In the genomic region with DNA sequence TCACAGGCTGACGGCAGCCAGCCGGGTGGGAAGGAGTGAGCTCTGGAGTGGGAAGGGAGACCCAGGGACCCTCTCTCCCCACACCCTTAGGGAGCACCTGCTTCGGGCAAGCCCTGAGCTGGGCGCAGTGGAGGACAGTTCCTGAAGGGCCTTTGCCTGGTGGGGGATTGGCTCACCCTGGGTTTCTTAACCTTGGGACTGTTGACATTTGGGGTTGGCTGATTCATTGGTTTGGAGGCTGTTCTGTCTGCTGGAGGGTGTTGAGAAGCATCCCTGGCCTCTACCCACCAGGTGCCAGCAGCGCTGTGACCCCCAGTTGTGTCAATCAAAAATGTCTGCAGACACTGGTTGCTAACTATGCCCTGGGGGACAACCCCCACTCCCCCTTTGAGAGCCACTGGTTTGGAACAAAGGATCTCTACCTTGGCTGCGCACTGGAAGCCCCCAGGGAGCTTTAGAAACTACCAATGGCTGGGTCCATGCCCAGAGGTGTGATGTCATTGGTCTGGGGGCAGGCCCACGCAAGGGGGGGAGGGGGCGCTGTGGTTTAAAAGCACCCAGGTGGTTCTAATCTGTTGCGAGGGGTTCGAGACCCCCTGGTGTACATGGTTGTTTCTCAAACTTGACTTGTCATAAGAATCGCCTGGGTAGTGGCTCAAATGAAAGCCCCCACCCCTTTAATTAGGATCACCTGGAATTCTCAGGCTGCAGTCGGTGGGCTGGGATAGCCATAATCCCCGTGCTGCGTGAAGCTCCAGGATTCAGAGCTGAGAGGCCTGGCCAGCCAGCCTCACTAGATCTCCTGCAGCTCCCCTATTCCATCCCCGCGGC, we compare ENCODE assay signal across 8 cellular contexts.
A peak's percentile ranks its signal among the peaks of the same experiment; 100 is the strongest.
DNase-seq lines count a peak whose midpoint lies in the region; ATAC-seq and TF ChIP-seq lines count a peak whose summit lies in the region.

No MANE protein-coding gene starts in this region.

- H3K36me3 ChIP-seq in neuronal stem cell (replicated peaks in 1 of 2; ENCODE audit: control insufficient read depth in 2 of 2, insufficient read depth in 2 of 2, low read length in 2 of 2): no peaks in the 10 kb centered on the region

- TF ChIP-seq CTCF in MCF 10A (IDR thresholded peaks at IDR 0.05; ENCODE audit: unreplicated experiment): no peak

- H4K8ac ChIP-seq in neuronal stem cell (ENCODE audit: low read depth, low read length): no peak overlapping the region

- WGBS in neuronal stem cell (ENCODE audit: extremely low coverage in 2 of 2, insufficient read length in 2 of 2, insufficient replicate concordance in 1 of 2), 2 donors: no CpG with 5 or more reads among the region's 16 CpGs

- no peak overlapping the region for H3K4me3 ChIP-seq in neuronal stem cell (ENCODE audit: low read length in 2 of 2)

- no peak overlapping the region for H3K27ac ChIP-seq in neuronal stem cell (replicated peaks; ENCODE audit: low read length)

- H3K9ac ChIP-seq in neuronal stem cell (ENCODE audit: low read depth, low read length, poor library complexity): no peak overlapping the region

- peaks cover 3 to 61% (median 45%) of the 10 kb centered on the region in 3 experiments for H3K27me3 ChIP-seq in neuronal stem cell (ENCODE audit: control insufficient read depth in 3 of 3, insufficient read depth in 3 of 3, low read depth in 1 of 3, low read length in 3 of 3)

- H3K18ac ChIP-seq in neuronal stem cell (ENCODE audit: low read length): no peak overlapping the region

- H4K91ac ChIP-seq in neuronal stem cell (ENCODE audit: low read depth, low read length, poor library complexity): no peak overlapping the region

- no peak overlapping the region for H2BK5ac ChIP-seq in neuronal stem cell (ENCODE audit: low read length)

- no peak overlapping the region for H3K4ac ChIP-seq in neuronal stem cell (ENCODE audit: low read length)

- CTCF ChIA-PET in MCF 10A (lab: Yijun Ruan, JAX): interaction anchor here (0.9 kb wide), 1 partner anchor 40 kb away, joined by 3 read pairs; no protein-coding TSS in a partner anchor
- CTCF ChIA-PET in HEK293T (lab: Yijun Ruan, JAX): interaction anchor here (0.7 to 2.0 kb wide), 8 partner anchors 11 to 155 kb away, joined by 3 to 10 read pairs (median 5); no protein-coding TSS in a partner anchor

- peaks cover 12% of the 10 kb centered on the region for H3K27me3 Mint-ChIP-seq in MCF 10A (ENCODE audit: insufficient read depth, unreplicated experiment)

- peaks cover 26 to 63% of the 10 kb centered on the region in 2 donors for H3K4me1 ChIP-seq in neuronal stem cell (ENCODE audit: control insufficient read depth in 2 of 2, insufficient read depth in 1 of 2, low read depth in 1 of 2, low read length in 2 of 2)

- no peak overlapping the region for H3K4me3 Mint-ChIP-seq in MCF 10A (ENCODE audit: unreplicated experiment)

- H3K4me1 Mint-ChIP-seq in MCF 10A (ENCODE audit: insufficient read depth, unreplicated experiment): peaks cover 8% of the 10 kb centered on the region

- DNase-seq in DMS153 (lab: John Stamatoyannopoulos, UW): peak; percentile 89
- DNase-seq in NCI-H1105 (lab: John Stamatoyannopoulos, UW): peak; percentile 67
- DNase-seq in MCF 10A (ENCODE audit: unreplicated experiment): peak; percentile 54
- no peak for DNase-seq in neuronal stem cell (ENCODE audit: low spot score)
- DNase-seq in A172 (ENCODE audit: low spot score): no peak
- no peak for DNase-seq in HEK293T (ENCODE audit: extremely low spot score)

- H2BK120ac ChIP-seq in neuronal stem cell (ENCODE audit: low read depth, low read length): no peak overlapping the region

- no peak overlapping the region for H3K4me2 ChIP-seq in neuronal stem cell (ENCODE audit: insufficient read depth, low read length, poor library complexity, severe bottlenecking)

- H2AK5ac ChIP-seq in neuronal stem cell (ENCODE audit: low read depth, low read length): no peak overlapping the region

- no peaks in the 10 kb centered on the region for H3K36me3 Mint-ChIP-seq in MCF 10A (ENCODE audit: insufficient read depth, unreplicated experiment)

- H2AFZ ChIP-seq in neuronal stem cell (ENCODE audit: low read length): no peak overlapping the region

- intact Hi-C loops in MCF 10A (cut with micrococcal nuclease): no loop called here

- no peaks in the 10 kb centered on the region for H3K9me3 ChIP-seq in neuronal stem cell (replicated peaks in 1 of 2; ENCODE audit: control insufficient read depth in 2 of 2, insufficient read depth in 1 of 2, low read depth in 1 of 2, low read length in 2 of 2)

- no TSS peak for BruUV-seq in MCF 10A (replicated peaks; lab: Mats Ljungman, UMichigan)

- H3K23ac ChIP-seq in neuronal stem cell (ENCODE audit: low read depth, low read length, poor library complexity): no peak overlapping the region

- H3K14ac ChIP-seq in neuronal stem cell (ENCODE audit: low read length): peak overlapping the region; percentile 10

- no peaks in the 10 kb centered on the region for H3K9me3 Mint-ChIP-seq in MCF 10A (ENCODE audit: unreplicated experiment)

- H3K79me1 ChIP-seq in neuronal stem cell (ENCODE audit: low read depth, low read length): no peaks in the 10 kb centered on the region

- no peak overlapping the region for H2BK15ac ChIP-seq in neuronal stem cell (ENCODE audit: low read length)

- POLR2A ChIA-PET in MCF 10A (lab: Yijun Ruan, JAX) (interaction anchor here (1.1 kb wide), 2 partner anchors 8 to 13 kb away, joined by 3 read pairs; no protein-coding TSS in a partner anchor), HEK293T (lab: Yijun Ruan, JAX) (interaction anchor here (0.8 to 1.9 kb wide), 6 partner anchors 12 to 152 kb away, joined by 3 to 5 read pairs (median 4); a partner anchor contains a TSS)

- H3K27ac Mint-ChIP-seq in MCF 10A (ENCODE audit: low read depth, unreplicated experiment): no peak overlapping the region

- H2BK12ac ChIP-seq in neuronal stem cell (ENCODE audit: low read length): no peak overlapping the region

- ATAC-seq in HG02852 (IDR thresholded peaks at IDR 0.05; ENCODE audit: unreplicated experiment) (no peak), HG02642 (IDR thresholded peaks at IDR 0.05; ENCODE audit: poor library complexity, unreplicated experiment) (no peak)

TF ChIP-seq in HEK293T, 16 proteins besides CTCF, POLR2A, EP300 and RAD21:
- TF ChIP-seq FOXK2 (IDR thresholded peaks at IDR 0.05) (no peak), FOXA1 (IDR thresholded peaks at IDR 0.05) (no peak), TARDBP (IDR thresholded peaks at IDR 0.05) (no peak), BHLHE40 (IDR thresholded peaks at IDR 0.05; ENCODE audit: borderline replicate concordance) (no peak), ARNT (IDR thresholded peaks at IDR 0.05) (no peak), L3MBTL2 (conservative IDR thresholded peaks at IDR 0.05) (no peak), FOXM1 (IDR thresholded peaks at IDR 0.05; ENCODE audit: borderline replicate concordance) (no peak), CTBP1 (IDR thresholded peaks at IDR 0.05; ENCODE audit: borderline replicate concordance) (no peak), NFRKB (IDR thresholded peaks at IDR 0.05) (no peak), ZNF384 (IDR thresholded peaks at IDR 0.05) (no peak), HDGF (IDR thresholded peaks at IDR 0.05; ENCODE audit: borderline replicate concordance) (no peak)
- TF ChIP-seq, protein P1, sequence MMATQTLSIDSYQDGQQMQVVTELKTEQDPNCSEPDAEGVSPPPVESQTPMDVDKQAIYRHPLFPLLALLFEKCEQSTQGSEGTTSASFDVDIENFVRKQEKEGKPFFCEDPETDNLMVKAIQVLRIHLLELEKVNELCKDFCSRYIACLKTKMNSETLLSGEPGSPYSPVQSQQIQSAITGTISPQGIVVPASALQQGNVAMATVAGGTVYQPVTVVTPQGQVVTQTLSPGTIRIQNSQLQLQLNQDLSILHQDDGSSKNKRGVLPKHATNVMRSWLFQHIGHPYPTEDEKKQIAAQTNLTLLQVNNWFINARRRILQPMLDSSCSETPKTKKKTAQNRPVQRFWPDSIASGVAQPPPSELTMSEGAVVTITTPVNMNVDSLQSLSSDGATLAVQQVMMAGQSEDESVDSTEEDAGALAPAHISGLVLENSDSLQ (IDR thresholded peaks at IDR 0.05): no peak; the same call in 1 of the 2 replicates

Comparison
In these comparisons a context has a peak if more than half of its experiments do, and no peak if none do; other contexts are left out.
1. DNase-seq: peak in DMS153 (single experiment), NCI-H1105 (single experiment) and MCF 10A (single experiment); none in neuronal stem cell (single experiment), A172 (single experiment) and HEK293T (single experiment).